10 cellular contexts compared by ENCODE assay signal in the genomic region with DNA sequence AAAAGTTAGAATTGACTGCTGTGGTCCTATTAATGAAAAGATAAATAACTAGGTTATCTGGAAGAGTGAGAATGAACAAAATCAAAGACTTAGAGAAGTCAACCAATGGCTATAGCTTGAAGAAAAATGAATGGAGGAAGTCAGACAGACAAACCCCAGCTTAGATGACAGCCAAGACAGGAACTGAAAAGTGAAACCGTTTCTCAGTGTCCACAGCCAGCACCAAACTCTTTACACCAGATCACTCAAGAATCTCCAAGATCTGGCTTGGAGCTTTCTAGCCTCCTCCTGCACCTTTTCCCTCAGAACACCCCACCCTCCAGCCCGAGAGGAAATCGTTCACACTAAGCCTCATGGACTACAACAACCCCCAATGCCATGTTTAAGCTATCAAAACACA.
DNase-seq lines count a peak whose midpoint lies in the region; ATAC-seq, FAIRE-seq and TF ChIP-seq lines count a peak whose summit lies in the region.
"Had no signal": no experiment of that assay in that cellular context is flagged by ENCODE, and none has a peak within 500 bp of the region (broad histone marks: within the 10 kb centered on the region; RNA-seq: fewer than 3 reads in every experiment).

No MANE protein-coding gene starts in this region.

- peak; percentile 76 for FAIRE-seq in GM12892 (lab: Jason Lieb, UNC)
- FAIRE-seq: bronchial epithelial cell had no signal

- no peak for DNase-seq in GM12892 (ENCODE audit: insufficient read length)
- DNase-seq in T-helper 2 cell treated with Interferon-gamma antibody and Interleukin-4, amounts not matched to agents 5 μg/mL and 100 μg/mL, for 36 hours (ENCODE audit: low spot score) = no peak
- DNase-seq in NCI-H1694 treated with DMSO at 0.1 percent for 48 hours (lab: John Stamatoyannopoulos, UW) = no peak
- DNase-seq in ACHN = no peak
- no peak for DNase-seq in NCI-H128 (lab: John Stamatoyannopoulos, UW; ENCODE audit: unreplicated experiment)
- DNase-seq in HK-2 (ENCODE audit: unreplicated experiment) = no peak
- DNase-seq: right cardiac atrium had no signal

- peak overlapping the region; percentile 40 for H3K4me3 Mint-ChIP-seq in T-helper 2 cell treated with Interferon-gamma antibody and Interleukin-4, amounts not matched to agents 5 μg/mL and 100 μg/mL, for 36 hours

- ATAC-seq in GM19397 (IDR thresholded peaks at IDR 0.05; ENCODE audit: unreplicated experiment) (peak; percentile 77), HG03095 (IDR thresholded peaks at IDR 0.05; ENCODE audit: unreplicated experiment) (peak; percentile 89)
- ATAC-seq: right cardiac atrium had no signal

- TF ChIP-seq POLR2A in GM12892 (IDR thresholded peaks at IDR 0.05; ENCODE audit: low read depth, low read length) = no peak

- in situ Hi-C loops in ACHN (cut with HindIII; ENCODE audit: low pct_ligation_motif_present, low pct_unique_long_range_greater_than_20kb, low sequenced_read_pairs) = no loop called here

- H3K9me3 Mint-ChIP-seq in T-helper 2 cell treated with Interferon-gamma antibody and Interleukin-4, amounts not matched to agents 5 μg/mL and 100 μg/mL, for 36 hours = no peaks in the 10 kb centered on the region

- H3K27ac Mint-ChIP-seq in T-helper 2 cell treated with Interferon-gamma antibody and Interleukin-4, amounts not matched to agents 5 μg/mL and 100 μg/mL, for 36 hours = peak overlapping the region; percentile 56

- H3K36me3 Mint-ChIP-seq in T-helper 2 cell treated with Interferon-gamma antibody and Interleukin-4, amounts not matched to agents 5 μg/mL and 100 μg/mL, for 36 hours (ENCODE audit: low read depth) = peaks cover 56% of the 10 kb centered on the region

- peaks cover 42% of the 10 kb centered on the region for H3K4me1 Mint-ChIP-seq in T-helper 2 cell treated with Interferon-gamma antibody and Interleukin-4, amounts not matched to agents 5 μg/mL and 100 μg/mL, for 36 hours (ENCODE audit: low read depth)

- no peaks in the 10 kb centered on the region for H3K27me3 Mint-ChIP-seq in T-helper 2 cell treated with Interferon-gamma antibody and Interleukin-4, amounts not matched to agents 5 μg/mL and 100 μg/mL, for 36 hours (ENCODE audit: low read depth)
